1 cellular context compared by ENCODE assay signal in genomic region chr12:121539908-121540307, GRCh38.
TF ChIP-seq lines count a peak whose summit lies in the region.

No MANE protein-coding gene starts in this region.

TF ChIP-seq in SK-N-SH, 30 proteins besides CTCF, POLR2A, EP300 and RAD21 (continued from another document):
- TF ChIP-seq NRF1 (IDR thresholded peaks at IDR 0.05; ENCODE audit: low read depth, low read length): no peak
- TF ChIP-seq USF1 (IDR thresholded peaks at IDR 0.05; ENCODE audit: borderline replicate concordance, low read depth): no peak
- no peak for TF ChIP-seq GABPA (IDR thresholded peaks at IDR 0.05; ENCODE audit: low read depth)
- TF ChIP-seq CHD2 (IDR thresholded peaks at IDR 0.05; ENCODE audit: low read length, partially characterized antibody): no peak
- no peak for TF ChIP-seq ZBTB33 (IDR thresholded peaks at IDR 0.05; ENCODE audit: borderline replicate concordance, low read depth)
- TF ChIP-seq TEAD4 (IDR thresholded peaks at IDR 0.05; ENCODE audit: borderline replicate concordance, insufficient read depth): no peak
- TF ChIP-seq RFX5 (IDR thresholded peaks at IDR 0.05; ENCODE audit: low read length): no peak
